ENCODE assay signal across 9 cellular contexts in genomic region chr10:18140149-18140956, GRCh38. TPM values are rescaled to one million over a fixed set of nuclear protein-coding genes. Genes with fewer than 3 reads are reported as not detected.
DNase-seq lines count a peak whose midpoint lies in the region; ATAC-seq and TF ChIP-seq lines count a peak whose summit lies in the region.
"Had no signal": no experiment of that assay in that cellular context is flagged by ENCODE, and none has a peak within 500 bp of the region (broad histone marks: within the 10 kb centered on the region; RNA-seq: fewer than 3 reads in every experiment).

TSS of gene CACNB2 (plus strand) at chr10:18140424.

- H3K9ac ChIP-seq in SK-N-MC (ENCODE audit: insufficient read length) = peak within 1 kb of the TSS; percentile 77

- peak within 1 kb of the TSS; percentile 80 for H3K4me3 ChIP-seq in SK-N-MC

- ATAC-seq in foreskin keratinocyte = peak; percentile 72
- ATAC-seq in HG03432 (IDR thresholded peaks at IDR 0.05; ENCODE audit: unreplicated experiment) = no peak

- peaks cover 5% of the 10 kb centered on the region; the same call in 1 of the 2 replicates for H3K9me3 ChIP-seq in SK-N-MC (ENCODE audit: low read depth, low read length)

- peak within 1 kb of the TSS; percentile 70; the same call in 1 of the 2 replicates for H3K27ac ChIP-seq in SK-N-MC
- H3K27ac ChIP-seq in foreskin keratinocyte = no peak within 1 kb of the TSS

- no peaks in the 10 kb centered on the region for H3K36me3 ChIP-seq in SK-N-MC (ENCODE audit: insufficient read depth, low read length)

- no peaks in the 10 kb centered on the region for H3K4me1 ChIP-seq in foreskin keratinocyte

- H3K27me3 ChIP-seq in foreskin keratinocyte = peaks cover 75% of the 10 kb centered on the region

- peaks cover 23% of the 10 kb centered on the region for H3K4me1 Mint-ChIP-seq in neural crest cell
- H3K4me1 Mint-ChIP-seq in activated T-helper 2 cell treated with anti-CD3 and anti-CD28 coated beads, Interferon-gamma antibody, Interleukin-2, Interleukin-4, amounts not matched to agents 10 μg/mL and 5 μg/mL and 100 μg/mL, durations not matched to agents 14 hours and 24 hours and 36 hours (ENCODE audit: low read depth) = no peaks in the 10 kb centered on the region

- H3K4me3 Mint-ChIP-seq in neural crest cell = peak within 1 kb of the TSS; percentile 91
- no peak within 1 kb of the TSS for H3K4me3 Mint-ChIP-seq in activated T-helper 2 cell treated with anti-CD3 and anti-CD28 coated beads, Interferon-gamma antibody, Interleukin-2, Interleukin-4, amounts not matched to agents 10 μg/mL and 5 μg/mL and 100 μg/mL, durations not matched to agents 14 hours and 24 hours and 36 hours (ENCODE audit: low read depth)
- H3K4me3 Mint-ChIP-seq: T-helper 1 cell treated with Interleukin-12 subunit alpha and Interleukin-12 subunit beta and Interleukin-4 antibody, amounts not matched to agents 30 μg/mL and 1 μg/mL, for 36 hours had no signal

- no peaks in the 10 kb centered on the region for H3K36me3 Mint-ChIP-seq in neural crest cell (ENCODE audit: low read depth)
- no peaks in the 10 kb centered on the region for H3K36me3 Mint-ChIP-seq in activated T-helper 2 cell treated with anti-CD3 and anti-CD28 coated beads, Interferon-gamma antibody, Interleukin-2, Interleukin-4, amounts not matched to agents 10 μg/mL and 5 μg/mL and 100 μg/mL, durations not matched to agents 14 hours and 24 hours and 36 hours (ENCODE audit: low read depth)

- peaks cover 79% of the 10 kb centered on the region for H3K27me3 Mint-ChIP-seq in neural crest cell (ENCODE audit: low read depth)
- H3K27me3 Mint-ChIP-seq in activated T-helper 2 cell treated with anti-CD3 and anti-CD28 coated beads, Interferon-gamma antibody, Interleukin-2, Interleukin-4, amounts not matched to agents 10 μg/mL and 5 μg/mL and 100 μg/mL, durations not matched to agents 14 hours and 24 hours and 36 hours (ENCODE audit: low read depth) = peaks cover 38% of the 10 kb centered on the region

- TF ChIP-seq CTCF in foreskin keratinocyte (conservative IDR thresholded peaks at IDR 0.05) = no peak
- TF ChIP-seq CTCF in neural crest cell (conservative IDR thresholded peaks at IDR 0.05) = no peak

- intact Hi-C loops in activated T-helper 2 cell treated with anti-CD3 and anti-CD28 coated beads, Interferon-gamma antibody, Interleukin-2, Interleukin-4, amounts not matched to agents 10 μg/mL and 5 μg/mL and 100 μg/mL, durations not matched to agents 14 hours and 24 hours and 36 hours (cut with micrococcal nuclease) = no loop called here

- DNase-seq in DMS 273 (lab: John Stamatoyannopoulos, UW; ENCODE audit: unreplicated experiment) (peak; percentile 66), DMS 273 treated with DMSO at 0.1 percent for 48 hours (lab: John Stamatoyannopoulos, UW) (no peak), SK-N-MC (ENCODE audit: low read depth, low spot score) (no peak), foreskin keratinocyte (no peak), neural crest cell (ENCODE audit: low read depth, low spot score) (peak; percentile 46)
- no peak for DNase-seq in stimulated activated CD4-positive, alpha-beta T cell treated with anti-CD3 and anti-CD28 coated beads, Interleukin-12 subunit alpha, Interleukin-12 subunit beta, amount 100 ng/mL, for 4 hours
- no peak for DNase-seq in activated T-helper 2 cell treated with anti-CD3 and anti-CD28 coated beads, Interferon-gamma antibody, Interleukin-2, Interleukin-4, amounts not matched to agents 10 μg/mL and 5 μg/mL and 100 μg/mL, durations not matched to agents 14 hours and 24 hours and 36 hours (ENCODE audit: low spot score)

- peak within 1 kb of the TSS; percentile 24 for H3K27ac Mint-ChIP-seq in neural crest cell (ENCODE audit: unreplicated experiment)
- H3K27ac Mint-ChIP-seq in activated T-helper 2 cell treated with anti-CD3 and anti-CD28 coated beads, Interferon-gamma antibody, Interleukin-2, Interleukin-4, amounts not matched to agents 10 μg/mL and 5 μg/mL and 100 μg/mL, durations not matched to agents 14 hours and 24 hours and 36 hours = no peak within 1 kb of the TSS
- H3K27ac Mint-ChIP-seq: T-helper 1 cell treated with Interleukin-12 subunit alpha and Interleukin-12 subunit beta and Interleukin-4 antibody, amounts not matched to agents 30 μg/mL and 1 μg/mL, for 36 hours had no signal

- no peaks in the 10 kb centered on the region for H3K9me3 Mint-ChIP-seq in neural crest cell
- H3K9me3 Mint-ChIP-seq in activated T-helper 2 cell treated with anti-CD3 and anti-CD28 coated beads, Interferon-gamma antibody, Interleukin-2, Interleukin-4, amounts not matched to agents 10 μg/mL and 5 μg/mL and 100 μg/mL, durations not matched to agents 14 hours and 24 hours and 36 hours = no peaks in the 10 kb centered on the region
- H3K9me3 Mint-ChIP-seq: T-helper 1 cell treated with Interleukin-12 subunit alpha and Interleukin-12 subunit beta and Interleukin-4 antibody, amounts not matched to agents 30 μg/mL and 1 μg/mL, for 36 hours had no signal

RNA-seq across cellular contexts. Expression of gene CACNB2, which starts in this region (rescaled TPM):
- total RNA-seq in foreskin keratinocyte = not detected in 2 replicates
- not detected in 2 replicates for polyA plus RNA-seq in foreskin keratinocyte
- total RNA-seq in neural crest cell = 2.1 and 2.2 TPM in 2 replicates
- 1.1 and 1.6 TPM in 2 replicates for total RNA-seq in activated T-helper 2 cell treated with anti-CD3 and anti-CD28 coated beads, Interferon-gamma antibody, Interleukin-2, Interleukin-4, amounts not matched to agents 10 μg/mL and 5 μg/mL and 100 μg/mL, durations not matched to agents 14 hours and 24 hours and 36 hours

Comparison
In these comparisons a context has a peak if more than half of its experiments do, and no peak if none do; other contexts are left out.
1. DNase-seq: peak in DMS 273 (single experiment) and neural crest cell (single experiment); none in DMS 273 treated with DMSO at 0.1 percent for 48 hours (single experiment), SK-N-MC (single experiment), foreskin keratinocyte (0 of 2), stimulated activated CD4-positive, alpha-beta T cell treated with anti-CD3 and anti-CD28 coated beads, Interleukin-12 subunit alpha, Interleukin-12 subunit beta, amount 100 ng/mL, for 4 hours (single experiment) and activated T-helper 2 cell treated with anti-CD3 and anti-CD28 coated beads, Interferon-gamma antibody, Interleukin-2, Interleukin-4, amounts not matched to agents 10 μg/mL and 5 μg/mL and 100 μg/mL, durations not matched to agents 14 hours and 24 hours and 36 hours (single experiment).
2. Peak in ATAC-seq in foreskin keratinocyte; RNA of the gene not detected or under 1 TPM.